In genomic region chr6:79872303-79872702, GRCh38 we compare ENCODE assay signal across 20 cellular contexts.
"Had no signal": no experiment of that assay in that cellular context is flagged by ENCODE, and none has a peak within 500 bp of the region (broad histone marks: within the 10 kb centered on the region; RNA-seq: fewer than 3 reads in every experiment).

No MANE protein-coding gene starts in this region.

- H3K4me1 ChIP-seq: adrenal gland had no signal

- H3K27ac ChIP-seq: adrenal gland, gastrocnemius medialis, sigmoid colon, transverse colon had no signal

- H3K27me3 ChIP-seq: adrenal gland, gastrocnemius medialis, sigmoid colon, transverse colon had no signal

- ATAC-seq: activated naive CD4-positive, alpha-beta T cell treated with anti-CD3 and anti-CD28 coated beads, Interleukin-2, amount 50 U/mL, for 72 hours; gastrocnemius medialis; natural killer cell; stimulated activated naive B cell treated with anti-CD40 and anti-IgM and Interleukin-4, amounts not matched to agents 10 μg/mL and 1 μg/mL and 100 μg/mL, for 72 hours had no signal

- H3K4me3 ChIP-seq: adrenal gland, gastrocnemius medialis, lung, sigmoid colon, transverse colon had no signal

- H3K36me3 ChIP-seq: adrenal gland, gastrocnemius medialis, sigmoid colon, transverse colon had no signal

- DNase-seq: activated gamma-delta T cell treated with Interleukin-2 at 50 U/mL for 16 hours; activated T-cell treated with anti-CD3 and anti-CD28 coated beads, Interleukin-2, amount 50 U/mL, for 1 hour; adrenal gland; cerebellar nuclear complex; cortex of kidney; endodermal cell; erythroblast; gastrocnemius medialis; hypothalamus; islet precursor cell; natural killer cell; retina; sigmoid colon; stimulated activated CD4-positive, alpha-beta T cell treated with anti-CD3 and anti-CD28 coated beads, Interleukin-2, amount 100 ng/mL, for 48 hours; stimulated activated CD8-positive, alpha-beta memory T cell treated with anti-CD3 and anti-CD28 coated beads, Interleukin-4, amount 100 ng/mL, for 48 hours; stimulated activated naive B cell treated with anti-CD40 and anti-IgM and Interleukin-4, amounts not matched to agents 10 μg/mL and 1 μg/mL and 100 μg/mL, for 72 hours; T-helper 1 cell; transverse colon had no signal

- H3K9me3 ChIP-seq: adrenal gland, gastrocnemius medialis, sigmoid colon, transverse colon had no signal
